Comparison of ENCODE assay signal across 23 cellular contexts in the genomic region with DNA sequence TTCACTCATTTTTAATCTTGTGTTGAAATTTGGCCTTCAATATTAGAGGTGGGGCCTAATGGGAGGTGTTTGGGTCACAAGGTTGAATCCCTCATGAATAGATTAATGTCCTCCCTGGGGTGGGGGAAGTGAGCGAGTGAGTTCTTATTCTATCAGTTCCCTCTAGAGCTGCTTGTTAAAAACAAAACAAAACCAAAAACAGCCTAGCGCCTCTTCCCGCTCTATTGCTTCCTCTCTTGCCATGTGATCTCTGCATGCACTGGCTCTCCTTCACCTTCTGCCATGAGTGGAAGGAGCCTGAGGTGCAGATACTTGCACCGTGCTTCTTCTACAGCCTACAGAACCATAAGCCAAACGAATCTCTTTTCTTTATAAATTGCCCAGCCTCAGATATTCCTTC.
"Had no signal": no experiment of that assay in that cellular context is flagged by ENCODE, and none has a peak within 500 bp of the region (broad histone marks: within the 10 kb centered on the region; RNA-seq: fewer than 3 reads in every experiment).

No MANE protein-coding gene starts in this region.

- H3K36me3 ChIP-seq: esophagus muscularis mucosa, gastrocnemius medialis, heart right ventricle, neutrophil, right lobe of liver, spleen, tibial nerve, upper lobe of right lung, vagina had no signal

- H3K4me3 ChIP-seq: esophagus muscularis mucosa, gastrocnemius medialis, heart right ventricle, psoas muscle, right lobe of liver, spleen, testis, tibial nerve, upper lobe of right lung, vagina had no signal

- H3K36me3 Mint-ChIP-seq: naive thymus-derived CD4-positive, alpha-beta T cell; stimulated activated naive B cell treated with anti-CD40 and anti-IgM and Interleukin-4, amounts not matched to agents 10 μg/mL and 1 μg/mL and 100 μg/mL, for 72 hours had no signal

- H3K27me3 Mint-ChIP-seq: effector memory CD8-positive, alpha-beta T cell; stimulated activated naive B cell treated with anti-CD40 and anti-IgM and Interleukin-4, amounts not matched to agents 10 μg/mL and 1 μg/mL and 100 μg/mL, for 72 hours; stimulated activated naive CD8-positive, alpha-beta T cell treated with anti-CD3 and anti-CD28 coated beads, Interleukin-15, amount 100 ng/mL, for 72 hours had no signal

- H3K4me1 ChIP-seq: esophagus muscularis mucosa, gastrocnemius medialis, heart right ventricle, psoas muscle, right lobe of liver, spleen, testis, tibial nerve, upper lobe of right lung, vagina had no signal

- H3K27ac ChIP-seq: epithelial cell of prostate, esophagus muscularis mucosa, gastrocnemius medialis, heart right ventricle, neutrophil, psoas muscle, right lobe of liver, spleen, testis, tibial nerve, upper lobe of right lung, vagina had no signal

- H3K27me3 ChIP-seq: esophagus muscularis mucosa, gastrocnemius medialis, heart right ventricle, neutrophil, right lobe of liver, spleen, testis, tibial nerve, upper lobe of right lung, vagina had no signal

- H3K27ac Mint-ChIP-seq: effector memory CD8-positive, alpha-beta T cell; naive thymus-derived CD4-positive, alpha-beta T cell; stimulated activated naive B cell treated with anti-CD40 and anti-IgM and Interleukin-4, amounts not matched to agents 10 μg/mL and 1 μg/mL and 100 μg/mL, for 72 hours; stimulated activated naive CD8-positive, alpha-beta T cell treated with anti-CD3 and anti-CD28 coated beads, Interleukin-15, amount 100 ng/mL, for 72 hours had no signal

- H3K9me3 ChIP-seq: gastrocnemius medialis, neutrophil, psoas muscle, right lobe of liver, testis, upper lobe of right lung, vagina had no signal

- DNase-seq: effector memory CD8-positive, alpha-beta T cell; gastrocnemius medialis; heart right ventricle; hypothalamus; kidney glomerular epithelial cell; mesendoderm; naive thymus-derived CD4-positive, alpha-beta T cell; psoas muscle; retina; right lobe of liver; spleen; stimulated activated CD4-positive, alpha-beta T cell treated with anti-CD3 and anti-CD28 coated beads, Interleukin-15, amount 100 ng/mL, for 24 hours; stimulated activated CD4-positive, alpha-beta T cell treated with anti-CD3 and anti-CD28 coated beads, Interleukin-1b, Interleukin-23, amount 100 ng/mL, for 48 hours; stimulated activated CD4-positive, alpha-beta T cell treated with anti-CD3 and anti-CD28 coated beads, Interleukin-4, amount 100 ng/mL, for 24 hours; stimulated activated naive B cell treated with anti-CD40 and anti-IgM and Interleukin-4, amounts not matched to agents 10 μg/mL and 1 μg/mL and 100 μg/mL, for 72 hours; stimulated activated naive CD8-positive, alpha-beta T cell treated with anti-CD3 and anti-CD28 coated beads, Interleukin-15, amount 100 ng/mL, for 72 hours; testis; upper lobe of right lung had no signal

- H3K4me1 Mint-ChIP-seq: naive thymus-derived CD4-positive, alpha-beta T cell; stimulated activated naive B cell treated with anti-CD40 and anti-IgM and Interleukin-4, amounts not matched to agents 10 μg/mL and 1 μg/mL and 100 μg/mL, for 72 hours; stimulated activated naive CD8-positive, alpha-beta T cell treated with anti-CD3 and anti-CD28 coated beads, Interleukin-15, amount 100 ng/mL, for 72 hours had no signal

- H3K4me3 Mint-ChIP-seq: effector memory CD8-positive, alpha-beta T cell; naive thymus-derived CD4-positive, alpha-beta T cell; stimulated activated naive B cell treated with anti-CD40 and anti-IgM and Interleukin-4, amounts not matched to agents 10 μg/mL and 1 μg/mL and 100 μg/mL, for 72 hours; stimulated activated naive CD8-positive, alpha-beta T cell treated with anti-CD3 and anti-CD28 coated beads, Interleukin-15, amount 100 ng/mL, for 72 hours had no signal
